In the genomic region with DNA sequence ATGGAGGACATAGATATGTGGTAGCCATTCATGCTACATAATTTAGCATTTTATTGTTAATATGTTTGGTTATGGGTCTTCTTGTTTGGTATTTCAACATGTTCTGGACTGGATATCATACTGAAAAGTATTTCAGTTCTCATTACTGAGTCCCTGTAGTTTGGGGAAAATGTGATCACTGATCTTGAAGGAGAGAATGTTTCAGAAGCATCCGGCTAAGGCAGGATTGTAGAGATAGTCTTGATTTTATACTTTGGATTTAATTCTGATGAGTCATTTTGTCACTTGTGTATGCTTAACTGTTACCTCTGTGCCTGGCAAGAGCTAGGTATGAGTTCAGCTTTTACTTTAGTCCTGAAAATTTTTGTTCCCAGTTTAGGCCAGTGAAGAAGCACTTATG, we compare ENCODE assay signal across 9 cellular contexts. TPM values are rescaled to one million over a fixed set of nuclear protein-coding genes. Genes with fewer than 3 reads are reported as not detected.
DNase-seq lines count a peak whose midpoint lies in the region; ATAC-seq and TF ChIP-seq lines count a peak whose summit lies in the region.
"Had no signal": no experiment of that assay in that cellular context is flagged by ENCODE, and none has a peak within 500 bp of the region (broad histone marks: within the 10 kb centered on the region; RNA-seq: fewer than 3 reads in every experiment).

No MANE protein-coding gene starts in this region.

- no peaks in the 10 kb centered on the region for H3K27me3 ChIP-seq in DND-41 (ENCODE audit: insufficient read depth, low read length, poor library complexity)
- H3K27me3 ChIP-seq in RWPE2 (ENCODE audit: insufficient read depth, poor library complexity, severe bottlenecking), result no peaks in the 10 kb centered on the region

- H3K36me3 ChIP-seq in DND-41 (ENCODE audit: insufficient read depth, low read length), result peaks cover 61% of the 10 kb centered on the region
- H3K36me3 ChIP-seq in RWPE2 (ENCODE audit: low read depth), result peaks cover 74% of the 10 kb centered on the region

- TF ChIP-seq CTCF in DND-41 (IDR thresholded peaks at IDR 0.05; ENCODE audit: borderline replicate concordance, extremely low read depth, low read length, poor library complexity, severe bottlenecking), result no peak
- no peak for TF ChIP-seq CTCF in RWPE2 (IDR thresholded peaks at IDR 0.05; ENCODE audit: poor library complexity, severe bottlenecking)
- TF ChIP-seq CTCF in epithelial cell of proximal tubule (conservative IDR thresholded peaks at IDR 0.05; ENCODE audit: low read depth, low read length), result no peak
- no peak for TF ChIP-seq CTCF in omental fat pad (IDR thresholded peaks at IDR 0.05)

- 0 out of 2 replicates have a peak overlapping the region, but pooled peaks have one; percentile 5 for H3K9ac ChIP-seq in DND-41 (ENCODE audit: low read depth, low read length)

- H3K27ac ChIP-seq in DND-41 (ENCODE audit: low read length) (peak overlapping the region; percentile 17; the same call in 1 of the 2 replicates), RWPE2 (ENCODE audit: poor library complexity, severe bottlenecking) (peak overlapping the region; percentile 91)

- H3K4me3 ChIP-seq in DND-41 (ENCODE audit: low read depth in 1 of 2, low read length in 2 of 2), result no peak overlapping the region
- no peak overlapping the region for H3K4me3 ChIP-seq in RWPE2 (ENCODE audit: severe bottlenecking)
- peak overlapping the region; percentile 59 for H3K4me3 ChIP-seq in epithelial cell of proximal tubule (ENCODE audit: low read depth, low read length)

- H3K4me1 ChIP-seq in DND-41 (ENCODE audit: insufficient read depth, low read length) (peaks cover 75% of the 10 kb centered on the region), RWPE2 (ENCODE audit: insufficient read depth, poor library complexity, severe bottlenecking) (peaks cover 48% of the 10 kb centered on the region)

- no peak overlapping the region for H2AFZ ChIP-seq in DND-41 (ENCODE audit: low read depth, low read length)

- peak overlapping the region; percentile 79; the same call in 1 of the 2 replicates for H3K4me2 ChIP-seq in DND-41 (ENCODE audit: insufficient read depth, low read length)

- H3K79me2 ChIP-seq in DND-41 (ENCODE audit: insufficient read depth, low read length), result peaks cover 99% of the 10 kb centered on the region

- H4K20me1 ChIP-seq in DND-41 (ENCODE audit: insufficient read depth, low read length), result peaks cover 16% of the 10 kb centered on the region; the same call in 1 of the 2 replicates

- no peaks in the 10 kb centered on the region for H3K9me3 ChIP-seq in DND-41 (ENCODE audit: insufficient read depth, low read length, severe bottlenecking)
- no peaks in the 10 kb centered on the region for H3K9me3 ChIP-seq in RWPE2 (ENCODE audit: severe bottlenecking)

- ATAC-seq in DND-41 (ENCODE audit: insufficient read depth, low read depth) (no peak), RWPE2 (ENCODE audit: low read depth) (no peak), HG03354 (IDR thresholded peaks at IDR 0.05; ENCODE audit: poor library complexity, severe bottlenecking, unreplicated experiment) (no peak), omental fat pad (ENCODE audit: low FRiP score) (no peak)

- no peak for DNase-seq in DND-41
- DNase-seq in RWPE2 (ENCODE audit: low spot score), result no peak
- DNase-seq in epithelial cell of proximal tubule (ENCODE audit: low read depth), result no peak
- DNase-seq in pons (ENCODE audit: low spot score), result peak; percentile 57
- DNase-seq in NCI-H2196 treated with DMSO at 0.1 percent for 48 hours (lab: John Stamatoyannopoulos, UW; ENCODE audit: unreplicated experiment), result no peak
- no peak for DNase-seq in omental fat pad (ENCODE audit: low spot score)
- DNase-seq in COR-L47 (lab: John Stamatoyannopoulos, UW), result no peak
- DNase-seq: NCI-H1048 had no signal

RNA-seq across cellular contexts. Expression of a gene that starts 7.1 kb away (rescaled TPM):
- total RNA-seq in epithelial cell of proximal tubule (19.5 and 26.5 TPM in 2 replicates), omental fat pad (100 to 1,000 TPM in 3 of 4 donors, 10 to 100 TPM in 1; 77.7 to 140 (median 134) TPM)
